ENCODE assay signal across 11 cellular contexts in genomic region chr15:51917493-51917892, GRCh38. TPM values are rescaled to one million over a fixed set of nuclear protein-coding genes. Genes with fewer than 3 reads are reported as not detected.
A peak's percentile ranks its signal among the peaks of the same experiment; 100 is the strongest.
DNase-seq lines count a peak whose midpoint lies in the region; ATAC-seq, FAIRE-seq and TF ChIP-seq lines count a peak whose summit lies in the region.
"Had no signal": no experiment of that assay in that cellular context is flagged by ENCODE, and none has a peak within 500 bp of the region (broad histone marks: within the 10 kb centered on the region; RNA-seq: fewer than 3 reads in every experiment).

No MANE protein-coding gene starts in this region.

- no peaks in the 10 kb centered on the region for H3K9me3 Mint-ChIP-seq in activated naive CD4-positive, alpha-beta T cell treated with anti-CD3 and anti-CD28 coated beads for 36 hours

- no peak overlapping the region for H3K27ac Mint-ChIP-seq in activated naive CD4-positive, alpha-beta T cell treated with anti-CD3 and anti-CD28 coated beads for 36 hours

- no peaks in the 10 kb centered on the region for H3K4me1 Mint-ChIP-seq in activated naive CD4-positive, alpha-beta T cell treated with anti-CD3 and anti-CD28 coated beads for 36 hours (ENCODE audit: low read depth)

- no peaks in the 10 kb centered on the region for H3K27me3 Mint-ChIP-seq in activated naive CD4-positive, alpha-beta T cell treated with anti-CD3 and anti-CD28 coated beads for 36 hours (ENCODE audit: low read depth)

- peaks cover 7% of the 10 kb centered on the region for H3K36me3 ChIP-seq in bronchial epithelial cell (ENCODE audit: control insufficient read depth, insufficient read depth, low read length)

- no peak for FAIRE-seq in bronchial epithelial cell (lab: Jason Lieb, UNC)
- FAIRE-seq: TTC549 had no signal

- no peak overlapping the region for H3K4me3 ChIP-seq in bronchial epithelial cell (ENCODE audit: low read depth, low read length)

- CTCF ChIA-PET in activated naive CD4-positive, alpha-beta T cell treated with anti-CD3 and anti-CD28 coated beads for 36 hours (lab: Charles Lee) = interaction anchor here (0.5 to 1.9 kb wide), 8 partner anchors 9 to 277 kb away, joined by 3 to 7 read pairs (median 4); no protein-coding TSS in a partner anchor

- no peaks in the 10 kb centered on the region for H3K27me3 ChIP-seq in bronchial epithelial cell (ENCODE audit: control insufficient read depth, insufficient read depth, low read length)

- peaks cover 8% of the 10 kb centered on the region for H3K36me3 Mint-ChIP-seq in activated naive CD4-positive, alpha-beta T cell treated with anti-CD3 and anti-CD28 coated beads for 36 hours (ENCODE audit: low read depth)

- peak; percentile 67 for TF ChIP-seq CTCF in bronchial epithelial cell (IDR thresholded peaks at IDR 0.05; ENCODE audit: insufficient read depth, low read length, severe bottlenecking)

- intact Hi-C loops in activated naive CD4-positive, alpha-beta T cell treated with anti-CD3 and anti-CD28 coated beads for 36 hours (cut with micrococcal nuclease) = loop anchor here (5.0 kb wide), 1 partner anchor 140 kb away; no protein-coding TSS in a partner anchor

- H3K4me3 Mint-ChIP-seq in activated naive CD4-positive, alpha-beta T cell treated with anti-CD3 and anti-CD28 coated beads for 36 hours = no peak overlapping the region

- DNase-seq in activated naive CD4-positive, alpha-beta T cell treated with anti-CD3 and anti-CD28 coated beads for 36 hours = peak; percentile 36
- DNase-seq in activated naive CD4-positive, alpha-beta T cell treated with anti-CD3 and anti-CD28 coated beads, Interleukin-2, amount 50 U/mL, for 16 hours = no peak
- peak; percentile 5 for DNase-seq in NCI-H128 (lab: John Stamatoyannopoulos, UW; ENCODE audit: unreplicated experiment)
- peak; percentile 66 for DNase-seq in bronchial epithelial cell (ENCODE audit: low read depth)
- peak; percentile 41 for DNase-seq in renal cortical epithelial cell (ENCODE audit: low read depth)
- DNase-seq: left cardiac atrium, substantia nigra had no signal

- no peak for ATAC-seq in HG02970 (IDR thresholded peaks at IDR 0.05; ENCODE audit: low FRiP score, unreplicated experiment)
- ATAC-seq in HG03025 (IDR thresholded peaks at IDR 0.05; ENCODE audit: low FRiP score, unreplicated experiment) = no peak
- ATAC-seq in HG03565 (IDR thresholded peaks at IDR 0.05; ENCODE audit: unreplicated experiment) = no peak

RNA-seq across cellular contexts. Expression of gene LEO1, which starts 54.1 kb away (rescaled TPM):
- total RNA-seq in activated naive CD4-positive, alpha-beta T cell treated with anti-CD3 and anti-CD28 coated beads for 36 hours = 10 to 100 TPM; 21.0 to 23.8 TPM
- 21.9 and 41.2 TPM in 2 replicates for total RNA-seq in bronchial epithelial cell
- total RNA-seq in renal cortical epithelial cell = 18.8 and 49.9 TPM in 2 replicates
